ENCODE assay signal across 29 cellular contexts in the genomic region with DNA sequence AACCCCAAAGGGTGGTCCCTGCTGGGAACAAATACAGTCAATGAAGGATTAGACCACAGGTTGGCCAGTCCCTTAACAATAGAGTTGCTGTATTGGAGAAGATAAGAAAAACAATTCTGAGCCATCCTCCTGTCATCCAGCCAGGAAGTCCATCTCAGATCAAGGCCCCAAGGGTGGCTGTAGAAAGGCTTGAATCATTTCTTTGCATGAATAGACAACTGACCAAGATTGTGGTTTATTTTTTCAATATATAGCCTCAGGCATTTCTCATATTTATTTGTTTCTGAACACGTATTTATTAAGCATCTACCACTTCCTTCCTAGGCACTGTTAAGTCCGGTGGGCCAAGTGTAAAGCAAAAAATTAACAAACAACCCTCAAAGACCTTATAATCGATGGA.
"Had no signal": no experiment of that assay in that cellular context is flagged by ENCODE, and none has a peak within 500 bp of the region (broad histone marks: within the 10 kb centered on the region; RNA-seq: fewer than 3 reads in every experiment).

No MANE protein-coding gene starts in this region.

- H3K36me3 ChIP-seq: breast epithelium, MG63, SJCRH30 had no signal

- H3K4me3 ChIP-seq: breast epithelium, MG63, SJCRH30 had no signal

- H3K4me1 ChIP-seq: breast epithelium, SJCRH30 had no signal

- DNase-seq: activated CD4-positive, alpha-beta T cell treated with anti-CD3 and anti-CD28 coated beads for 48 hours; activated CD4-positive, alpha-beta T cell treated with anti-CD3 and anti-CD28 coated beads, Interleukin-2, amount 50 U/mL, for 4 hours; activated CD4-positive, CD25-positive, alpha-beta regulatory T cell treated with anti-CD3 and anti-CD28 coated beads, Interleukin-2, amount 50 U/mL, for 72 hours; activated CD8-positive, alpha-beta memory T cell treated with anti-CD3 and anti-CD28 coated beads, Interleukin-2, amount 50 U/mL, for 48 hours; activated CD8-positive, alpha-beta T cell treated with anti-CD3 and anti-CD28 coated beads, Interleukin-2, amount 10 ng/mL, durations not matched to agents 7 days and 5 days; activated effector memory CD4-positive, alpha-beta T cell treated with Interleukin-2 at 50 U/mL for 16 hours; activated naive CD4-positive, alpha-beta T cell; activated T-cell treated with anti-CD3 and anti-CD28 coated beads, Interleukin-2, amount 50 U/mL, for 1 hour; aorta; central memory CD4-positive, alpha-beta T cell; KG1; MG63; MV-4-11; NCI-H1092 treated with DMSO at 0.1 percent for 48 hours; NCI-H1417 treated with DMSO at 0.1 percent for 48 hours; NCI-H1694; NCI-H2029; NCI-H2107; NCI-H2171 treated with DMSO at 0.1 percent for 48 hours; NCI-H345; NCI-H510A; NCI-H69; NK-92 treated with Interleukin-12 subunit alpha and Interleukin-12 subunit beta, amount 100 ng/mL, for 24 hours; OCI-M1; SJCRH30; SW 1271 had no signal

- ATAC-seq: activated CD8-positive, alpha-beta T cell treated with anti-CD3 and anti-CD28 coated beads, Interleukin-2, amount 10 ng/mL, durations not matched to agents 7 days and 5 days; Right ventricle myocardium inferior; SK-N-SH treated with all-trans-retinoic acid at 6 μM for 48 hours had no signal

- H3K27ac ChIP-seq: breast epithelium, SJCRH30 had no signal

- H3K27me3 ChIP-seq: breast epithelium, MG63, SJCRH30 had no signal

- H3K9me3 ChIP-seq: breast epithelium, MG63, SJCRH30 had no signal
